8 cellular contexts compared by ENCODE assay signal in the genomic region with DNA sequence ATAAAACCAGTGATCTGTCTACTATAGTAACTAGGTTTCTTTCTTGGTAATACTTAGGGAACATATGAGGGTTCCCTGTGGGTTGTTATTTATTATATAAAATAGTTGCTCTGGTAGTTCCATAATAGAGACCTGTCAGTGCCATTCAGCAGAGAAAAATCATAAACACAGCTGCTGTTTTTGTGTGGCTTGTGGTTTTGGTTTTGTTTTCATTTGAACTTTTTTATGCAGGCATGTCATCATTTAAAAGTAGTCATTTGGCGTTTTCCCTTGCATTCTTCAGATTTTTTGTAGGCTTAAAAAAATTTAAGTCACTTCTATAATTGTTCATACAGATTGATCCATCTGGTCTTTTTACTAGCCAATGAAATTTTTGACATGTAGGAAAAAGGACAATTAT. TPM values are rescaled to one million over a fixed set of nuclear protein-coding genes. Genes with fewer than 3 reads are reported as not detected.
A peak's percentile ranks its signal among the peaks of the same experiment; 100 is the strongest.
DNase-seq lines count a peak whose midpoint lies in the region; ATAC-seq and TF ChIP-seq lines count a peak whose summit lies in the region.

No MANE protein-coding gene starts in this region.

- H3K27ac Mint-ChIP-seq in GM23338, result no peak overlapping the region

- H3K4me3 Mint-ChIP-seq in GM23338, result no peak overlapping the region

- H3K79me2 ChIP-seq in GM23338 (replicated peaks; ENCODE audit: insufficient read depth), result peaks cover 58% of the 10 kb centered on the region

- H3K9me2 ChIP-seq in GM23338 (ENCODE audit: insufficient read depth), result no peaks in the 10 kb centered on the region

- ATAC-seq in GM18511 (IDR thresholded peaks at IDR 0.05; ENCODE audit: unreplicated experiment) (peak; percentile 87), GM23338 (no peak)

- peak overlapping the region; percentile 15; the same call in 1 of the 2 replicates for H3K4me2 ChIP-seq in GM23338

- no peaks in the 10 kb centered on the region for H3K36me3 ChIP-seq in GM23338 (ENCODE audit: insufficient read depth)

- peaks cover 21% of the 10 kb centered on the region; the same call in 1 of the 2 replicates for H3K4me1 ChIP-seq in GM23338 (ENCODE audit: insufficient read depth)

- H3K36me3 Mint-ChIP-seq in GM23338 (ENCODE audit: low read depth), result peaks cover under 1% of the 10 kb centered on the region; the same call in 2 of the 3 replicates

- no peaks in the 10 kb centered on the region for H3F3A ChIP-seq in GM23338 (replicated peaks; ENCODE audit: low read depth)

- no peaks in the 10 kb centered on the region for H4K20me1 ChIP-seq in GM23338 (replicated peaks; ENCODE audit: insufficient read depth)

- 0 out of 2 replicates have a peak overlapping the region, but pooled peaks have one; percentile 65 for H3K27ac ChIP-seq in GM23338 (ENCODE audit: low read depth)

- H2AFZ ChIP-seq in GM23338, result no peak overlapping the region

- TF ChIP-seq CTCF in GM23338 (conservative IDR thresholded peaks at IDR 0.05; ENCODE audit: low read depth in 2 of 2), result no peak

- no peak overlapping the region for H3K4me3 ChIP-seq in GM23338

- no peaks in the 10 kb centered on the region for H3K27me3 Mint-ChIP-seq in GM23338 (ENCODE audit: insufficient read depth, low read depth, poor library complexity)

- no peaks in the 10 kb centered on the region for H3K9me3 Mint-ChIP-seq in GM23338

- H3K4me1 Mint-ChIP-seq in GM23338, result peaks cover 22% of the 10 kb centered on the region

- DNase-seq in GM23338 (ENCODE audit: low spot score) (no peak), MV-4-11 (lab: John Stamatoyannopoulos, UW) (peak; percentile 3), glomerular visceral epithelial cell (ENCODE audit: extremely low spot score) (peak; percentile 57), NCI-H526 treated with DMSO at 0.1 percent for 48 hours (lab: John Stamatoyannopoulos, UW) (no peak), NCI-H446 treated with DMSO at 0.1 percent for 48 hours (lab: John Stamatoyannopoulos, UW) (no peak), NCI-H510A (lab: John Stamatoyannopoulos, UW) (no peak), DMS53 treated with DMSO at 0.1 percent for 48 hours (lab: John Stamatoyannopoulos, UW; ENCODE audit: unreplicated experiment) (no peak)

- no peaks in the 10 kb centered on the region for H3K27me3 ChIP-seq in GM23338 (ENCODE audit: insufficient read depth)

TF ChIP-seq in GM23338, 12 proteins besides CTCF, POLR2A, EP300 and RAD21 (continues in another document):
- TF ChIP-seq EZH2 (IDR thresholded peaks at IDR 0.05; ENCODE audit: low read depth, unreplicated experiment), result no peak
- no peak for TF ChIP-seq EZH2phosphoT487 (IDR thresholded peaks at IDR 0.05; ENCODE audit: unreplicated experiment)
- TF ChIP-seq POLR2AphosphoS5 (IDR thresholded peaks at IDR 0.05; ENCODE audit: low read depth), result no peak
- TF ChIP-seq NANOG (IDR thresholded peaks at IDR 0.05; ENCODE audit: borderline replicate concordance), result no peak
- no peak for TF ChIP-seq STAT1 (IDR thresholded peaks at IDR 0.05; ENCODE audit: unreplicated experiment)
- TF ChIP-seq, protein P1, sequence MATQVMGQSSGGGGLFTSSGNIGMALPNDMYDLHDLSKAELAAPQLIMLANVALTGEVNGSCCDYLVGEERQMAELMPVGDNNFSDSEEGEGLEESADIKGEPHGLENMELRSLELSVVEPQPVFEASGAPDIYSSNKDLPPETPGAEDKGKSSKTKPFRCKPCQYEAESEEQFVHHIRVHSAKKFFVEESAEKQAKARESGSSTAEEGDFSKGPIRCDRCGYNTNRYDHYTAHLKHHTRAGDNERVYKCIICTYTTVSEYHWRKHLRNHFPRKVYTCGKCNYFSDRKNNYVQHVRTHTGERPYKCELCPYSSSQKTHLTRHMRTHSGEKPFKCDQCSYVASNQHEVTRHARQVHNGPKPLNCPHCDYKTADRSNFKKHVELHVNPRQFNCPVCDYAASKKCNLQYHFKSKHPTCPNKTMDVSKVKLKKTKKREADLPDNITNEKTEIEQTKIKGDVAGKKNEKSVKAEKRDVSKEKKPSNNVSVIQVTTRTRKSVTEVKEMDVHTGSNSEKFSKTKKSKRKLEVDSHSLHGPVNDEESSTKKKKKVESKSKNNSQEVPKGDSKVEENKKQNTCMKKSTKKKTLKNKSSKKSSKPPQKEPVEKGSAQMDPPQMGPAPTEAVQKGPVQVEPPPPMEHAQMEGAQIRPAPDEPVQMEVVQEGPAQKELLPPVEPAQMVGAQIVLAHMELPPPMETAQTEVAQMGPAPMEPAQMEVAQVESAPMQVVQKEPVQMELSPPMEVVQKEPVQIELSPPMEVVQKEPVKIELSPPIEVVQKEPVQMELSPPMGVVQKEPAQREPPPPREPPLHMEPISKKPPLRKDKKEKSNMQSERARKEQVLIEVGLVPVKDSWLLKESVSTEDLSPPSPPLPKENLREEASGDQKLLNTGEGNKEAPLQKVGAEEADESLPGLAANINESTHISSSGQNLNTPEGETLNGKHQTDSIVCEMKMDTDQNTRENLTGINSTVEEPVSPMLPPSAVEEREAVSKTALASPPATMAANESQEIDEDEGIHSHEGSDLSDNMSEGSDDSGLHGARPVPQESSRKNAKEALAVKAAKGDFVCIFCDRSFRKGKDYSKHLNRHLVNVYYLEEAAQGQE (IDR thresholded peaks at IDR 0.05; ENCODE audit: unreplicated experiment), result no peak
- TF ChIP-seq ZNF331 (CRISPR knock-in tag; IDR thresholded peaks at IDR 0.05; ENCODE audit: low read depth), result no peak
- no peak for TF ChIP-seq JUNB (IDR thresholded peaks at IDR 0.05; ENCODE audit: unreplicated experiment)
- TF ChIP-seq CREB1 (CRISPR knock-in tag; IDR thresholded peaks at IDR 0.05; ENCODE audit: low read depth), result no peak
- TF ChIP-seq ZNF114 (CRISPR knock-in tag; IDR thresholded peaks at IDR 0.05), result no peak
- TF ChIP-seq ZNF462 (CRISPR knock-in tag; IDR thresholded peaks at IDR 0.05), result no peak

RNA-seq across cellular contexts. Expression of gene PIK3CA, which starts 47.9 kb away (rescaled TPM):
- 12.3 and 13.4 TPM in 2 replicates for total RNA-seq in GM23338 (2014; rRNA removed; shearing (Covaris generic))
- polyA plus RNA-seq in GM23338 (2016; fragmentation: Nextera tagmentation; extraction: Ambion mirVana), result 5.0 and 5.1 TPM in 2 replicates

RNA-seq across cellular contexts. Expression of gene KCNMB3, which starts 54.8 kb away (rescaled TPM):
- total RNA-seq in GM23338 (2014; rRNA removed; shearing (Covaris generic)), result 0.58 and 1.3 TPM in 2 replicates
- polyA plus RNA-seq in GM23338 (2016; fragmentation: Nextera tagmentation; extraction: Ambion mirVana), result 3.3 and 3.8 TPM in 2 replicates

Comparison
In these comparisons a context has a peak if more than half of its experiments do, and no peak if none do; other contexts are left out.
1. DNase-seq: peak in MV-4-11 (single experiment) and glomerular visceral epithelial cell (single experiment); none in GM23338 (single experiment), NCI-H526 treated with DMSO at 0.1 percent for 48 hours (single experiment), NCI-H446 treated with DMSO at 0.1 percent for 48 hours (single experiment), NCI-H510A (single experiment) and DMS53 treated with DMSO at 0.1 percent for 48 hours (single experiment).